ENCODE assay signal across 1 cellular context in the genomic region with DNA sequence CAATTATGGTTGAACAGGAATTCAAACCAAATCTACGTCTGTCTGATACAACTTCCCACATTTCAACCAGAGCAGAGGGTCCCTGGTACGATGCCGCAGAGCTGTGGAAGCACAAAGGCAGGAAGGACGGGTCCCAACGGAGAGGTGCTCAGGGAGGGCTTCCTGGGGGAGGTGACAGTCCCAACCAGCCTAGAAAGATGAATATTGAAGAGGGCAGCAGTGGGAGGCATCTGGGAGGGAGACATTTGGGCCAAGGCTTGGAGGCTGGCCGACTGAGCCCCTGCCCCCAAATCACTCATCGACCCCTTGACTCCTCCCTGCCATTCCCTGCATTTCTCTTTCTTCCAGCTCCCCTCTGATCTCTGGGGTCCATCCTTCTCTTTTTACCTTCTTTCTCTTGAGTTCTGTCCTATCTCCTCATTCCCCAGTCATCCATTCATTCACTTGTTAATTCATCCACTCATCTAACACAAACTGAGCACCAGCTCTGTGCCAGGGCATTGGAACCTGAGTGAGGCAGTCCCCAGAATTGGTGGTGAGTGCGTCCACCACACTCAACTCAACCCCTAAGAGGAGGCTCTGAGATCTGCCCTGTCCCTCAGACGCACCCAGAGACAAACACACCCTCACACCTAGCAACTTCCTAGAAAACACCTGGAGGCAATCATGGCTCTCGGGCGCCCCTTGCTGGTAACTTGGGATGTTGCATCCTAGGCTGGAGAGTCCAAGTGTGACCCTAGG.
TF ChIP-seq lines count a peak whose summit lies in the region.

No MANE protein-coding gene starts in this region.

TF ChIP-seq in K562, 482 proteins besides CTCF, POLR2A, EP300 and RAD21 (continued from another document and continues in another):
- TF ChIP-seq, protein P1, sequence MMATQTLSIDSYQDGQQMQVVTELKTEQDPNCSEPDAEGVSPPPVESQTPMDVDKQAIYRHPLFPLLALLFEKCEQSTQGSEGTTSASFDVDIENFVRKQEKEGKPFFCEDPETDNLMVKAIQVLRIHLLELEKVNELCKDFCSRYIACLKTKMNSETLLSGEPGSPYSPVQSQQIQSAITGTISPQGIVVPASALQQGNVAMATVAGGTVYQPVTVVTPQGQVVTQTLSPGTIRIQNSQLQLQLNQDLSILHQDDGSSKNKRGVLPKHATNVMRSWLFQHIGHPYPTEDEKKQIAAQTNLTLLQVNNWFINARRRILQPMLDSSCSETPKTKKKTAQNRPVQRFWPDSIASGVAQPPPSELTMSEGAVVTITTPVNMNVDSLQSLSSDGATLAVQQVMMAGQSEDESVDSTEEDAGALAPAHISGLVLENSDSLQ (IDR thresholded peaks at IDR 0.05): peak; percentile 79
- TF ChIP-seq FOXM1 (IDR thresholded peaks at IDR 0.05; ENCODE audit: low read depth): no peak
- no peak for TF ChIP-seq FOXM1 (CRISPR knock-in tag; IDR thresholded peaks at IDR 0.05; ENCODE audit: low read depth)
- TF ChIP-seq TCF3 (CRISPR knock-in tag; IDR thresholded peaks at IDR 0.05): peak; percentile 37; the same call in 1 of the 2 replicates
- peak; percentile 22; the same call in 1 of the 2 replicates for TF ChIP-seq SOX6 (IDR thresholded peaks at IDR 0.05)
- no peak for TF ChIP-seq CBFB (CRISPR knock-in tag; IDR thresholded peaks at IDR 0.05)
- no peak for TF ChIP-seq MIER1 (IDR thresholded peaks at IDR 0.05; ENCODE audit: low read depth)
- TF ChIP-seq, protein P2, sequence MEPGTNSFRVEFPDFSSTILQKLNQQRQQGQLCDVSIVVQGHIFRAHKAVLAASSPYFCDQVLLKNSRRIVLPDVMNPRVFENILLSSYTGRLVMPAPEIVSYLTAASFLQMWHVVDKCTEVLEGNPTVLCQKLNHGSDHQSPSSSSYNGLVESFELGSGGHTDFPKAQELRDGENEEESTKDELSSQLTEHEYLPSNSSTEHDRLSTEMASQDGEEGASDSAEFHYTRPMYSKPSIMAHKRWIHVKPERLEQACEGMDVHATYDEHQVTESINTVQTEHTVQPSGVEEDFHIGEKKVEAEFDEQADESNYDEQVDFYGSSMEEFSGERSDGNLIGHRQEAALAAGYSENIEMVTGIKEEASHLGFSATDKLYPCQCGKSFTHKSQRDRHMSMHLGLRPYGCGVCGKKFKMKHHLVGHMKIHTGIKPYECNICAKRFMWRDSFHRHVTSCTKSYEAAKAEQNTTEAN (CRISPR knock-in tag; IDR thresholded peaks at IDR 0.05): no peak
- 0 out of 2 replicates have a peak, but pooled peaks have one; percentile 28 for TF ChIP-seq ZBTB7A (IDR thresholded peaks at IDR 0.05; ENCODE audit: borderline replicate concordance, control insufficient read depth, low read depth, low read length)
- TF ChIP-seq, protein P3, sequence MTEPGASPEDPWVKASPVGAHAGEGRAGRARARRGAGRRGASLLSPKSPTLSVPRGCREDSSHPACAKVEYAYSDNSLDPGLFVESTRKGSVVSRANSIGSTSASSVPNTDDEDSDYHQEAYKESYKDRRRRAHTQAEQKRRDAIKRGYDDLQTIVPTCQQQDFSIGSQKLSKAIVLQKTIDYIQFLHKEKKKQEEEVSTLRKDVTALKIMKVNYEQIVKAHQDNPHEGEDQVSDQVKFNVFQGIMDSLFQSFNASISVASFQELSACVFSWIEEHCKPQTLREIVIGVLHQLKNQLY (CRISPR knock-in tag; conservative IDR thresholded peaks at IDR 0.05): no peak
- no peak for TF ChIP-seq MEF2A (IDR thresholded peaks at IDR 0.05; ENCODE audit: control insufficient read depth, low read depth, low read length)
- no peak for TF ChIP-seq MED1 (CRISPR knock-in tag; IDR thresholded peaks at IDR 0.05; ENCODE audit: borderline replicate concordance)
- TF ChIP-seq, protein P4, sequence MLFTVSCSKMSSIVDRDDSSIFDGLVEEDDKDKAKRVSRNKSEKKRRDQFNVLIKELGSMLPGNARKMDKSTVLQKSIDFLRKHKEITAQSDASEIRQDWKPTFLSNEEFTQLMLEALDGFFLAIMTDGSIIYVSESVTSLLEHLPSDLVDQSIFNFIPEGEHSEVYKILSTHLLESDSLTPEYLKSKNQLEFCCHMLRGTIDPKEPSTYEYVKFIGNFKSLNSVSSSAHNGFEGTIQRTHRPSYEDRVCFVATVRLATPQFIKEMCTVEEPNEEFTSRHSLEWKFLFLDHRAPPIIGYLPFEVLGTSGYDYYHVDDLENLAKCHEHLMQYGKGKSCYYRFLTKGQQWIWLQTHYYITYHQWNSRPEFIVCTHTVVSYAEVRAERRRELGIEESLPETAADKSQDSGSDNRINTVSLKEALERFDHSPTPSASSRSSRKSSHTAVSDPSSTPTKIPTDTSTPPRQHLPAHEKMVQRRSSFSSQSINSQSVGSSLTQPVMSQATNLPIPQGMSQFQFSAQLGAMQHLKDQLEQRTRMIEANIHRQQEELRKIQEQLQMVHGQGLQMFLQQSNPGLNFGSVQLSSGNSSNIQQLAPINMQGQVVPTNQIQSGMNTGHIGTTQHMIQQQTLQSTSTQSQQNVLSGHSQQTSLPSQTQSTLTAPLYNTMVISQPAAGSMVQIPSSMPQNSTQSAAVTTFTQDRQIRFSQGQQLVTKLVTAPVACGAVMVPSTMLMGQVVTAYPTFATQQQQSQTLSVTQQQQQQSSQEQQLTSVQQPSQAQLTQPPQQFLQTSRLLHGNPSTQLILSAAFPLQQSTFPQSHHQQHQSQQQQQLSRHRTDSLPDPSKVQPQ (CRISPR knock-in tag; IDR thresholded peaks at IDR 0.05; ENCODE audit: borderline replicate concordance): no peak
- no peak for TF ChIP-seq ZNF785 (CRISPR knock-in tag; IDR thresholded peaks at IDR 0.05)
- TF ChIP-seq MTA1 (IDR thresholded peaks at IDR 0.05; ENCODE audit: borderline replicate concordance): no peak
- no peak for TF ChIP-seq IRF2 (CRISPR knock-in tag; IDR thresholded peaks at IDR 0.05)
- TF ChIP-seq, protein P5, sequence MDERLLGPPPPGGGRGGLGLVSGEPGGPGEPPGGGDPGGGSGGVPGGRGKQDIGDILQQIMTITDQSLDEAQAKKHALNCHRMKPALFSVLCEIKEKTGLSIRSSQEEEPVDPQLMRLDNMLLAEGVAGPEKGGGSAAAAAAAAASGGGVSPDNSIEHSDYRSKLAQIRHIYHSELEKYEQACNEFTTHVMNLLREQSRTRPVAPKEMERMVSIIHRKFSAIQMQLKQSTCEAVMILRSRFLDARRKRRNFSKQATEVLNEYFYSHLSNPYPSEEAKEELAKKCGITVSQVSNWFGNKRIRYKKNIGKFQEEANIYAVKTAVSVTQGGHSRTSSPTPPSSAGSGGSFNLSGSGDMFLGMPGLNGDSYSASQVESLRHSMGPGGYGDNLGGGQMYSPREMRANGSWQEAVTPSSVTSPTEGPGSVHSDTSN (CRISPR knock-in tag; IDR thresholded peaks at IDR 0.05; ENCODE audit: low read depth): no peak
- TF ChIP-seq, protein P5 (tag; conservative IDR thresholded peaks at IDR 0.05; ENCODE audit: low read depth): no peak
- no peak for TF ChIP-seq ZNF232 (CRISPR knock-in tag; IDR thresholded peaks at IDR 0.05)
- TF ChIP-seq ZNF263 (CRISPR knock-in tag; IDR thresholded peaks at IDR 0.05; ENCODE audit: borderline replicate concordance): no peak
- no peak for TF ChIP-seq NFYB (IDR thresholded peaks at IDR 0.05; ENCODE audit: extremely low read depth, insufficient read length)
- TF ChIP-seq SMAD4 (CRISPR knock-in tag; conservative IDR thresholded peaks at IDR 0.05): 0 out of 2 replicates have a peak, but pooled peaks have one; percentile 34
- TF ChIP-seq EGR1 (conservative IDR thresholded peaks at IDR 0.05): no peak
- TF ChIP-seq JUNB (CRISPR knock-in tag; conservative IDR thresholded peaks at IDR 0.05): no peak
- TF ChIP-seq NR4A1 (CRISPR knock-in tag; IDR thresholded peaks at IDR 0.05): no peak
- no peak for TF ChIP-seq NR4A1 (tag; IDR thresholded peaks at IDR 0.05)
- TF ChIP-seq SETDB1 (IDR thresholded peaks at IDR 0.05; ENCODE audit: low read length): no peak
- TF ChIP-seq ESRRB (CRISPR knock-in tag; IDR thresholded peaks at IDR 0.05; ENCODE audit: borderline replicate concordance): no peak
- TF ChIP-seq ZNF764 (CRISPR knock-in tag; IDR thresholded peaks at IDR 0.05; ENCODE audit: low read depth): no peak
- TF ChIP-seq, protein P6, sequence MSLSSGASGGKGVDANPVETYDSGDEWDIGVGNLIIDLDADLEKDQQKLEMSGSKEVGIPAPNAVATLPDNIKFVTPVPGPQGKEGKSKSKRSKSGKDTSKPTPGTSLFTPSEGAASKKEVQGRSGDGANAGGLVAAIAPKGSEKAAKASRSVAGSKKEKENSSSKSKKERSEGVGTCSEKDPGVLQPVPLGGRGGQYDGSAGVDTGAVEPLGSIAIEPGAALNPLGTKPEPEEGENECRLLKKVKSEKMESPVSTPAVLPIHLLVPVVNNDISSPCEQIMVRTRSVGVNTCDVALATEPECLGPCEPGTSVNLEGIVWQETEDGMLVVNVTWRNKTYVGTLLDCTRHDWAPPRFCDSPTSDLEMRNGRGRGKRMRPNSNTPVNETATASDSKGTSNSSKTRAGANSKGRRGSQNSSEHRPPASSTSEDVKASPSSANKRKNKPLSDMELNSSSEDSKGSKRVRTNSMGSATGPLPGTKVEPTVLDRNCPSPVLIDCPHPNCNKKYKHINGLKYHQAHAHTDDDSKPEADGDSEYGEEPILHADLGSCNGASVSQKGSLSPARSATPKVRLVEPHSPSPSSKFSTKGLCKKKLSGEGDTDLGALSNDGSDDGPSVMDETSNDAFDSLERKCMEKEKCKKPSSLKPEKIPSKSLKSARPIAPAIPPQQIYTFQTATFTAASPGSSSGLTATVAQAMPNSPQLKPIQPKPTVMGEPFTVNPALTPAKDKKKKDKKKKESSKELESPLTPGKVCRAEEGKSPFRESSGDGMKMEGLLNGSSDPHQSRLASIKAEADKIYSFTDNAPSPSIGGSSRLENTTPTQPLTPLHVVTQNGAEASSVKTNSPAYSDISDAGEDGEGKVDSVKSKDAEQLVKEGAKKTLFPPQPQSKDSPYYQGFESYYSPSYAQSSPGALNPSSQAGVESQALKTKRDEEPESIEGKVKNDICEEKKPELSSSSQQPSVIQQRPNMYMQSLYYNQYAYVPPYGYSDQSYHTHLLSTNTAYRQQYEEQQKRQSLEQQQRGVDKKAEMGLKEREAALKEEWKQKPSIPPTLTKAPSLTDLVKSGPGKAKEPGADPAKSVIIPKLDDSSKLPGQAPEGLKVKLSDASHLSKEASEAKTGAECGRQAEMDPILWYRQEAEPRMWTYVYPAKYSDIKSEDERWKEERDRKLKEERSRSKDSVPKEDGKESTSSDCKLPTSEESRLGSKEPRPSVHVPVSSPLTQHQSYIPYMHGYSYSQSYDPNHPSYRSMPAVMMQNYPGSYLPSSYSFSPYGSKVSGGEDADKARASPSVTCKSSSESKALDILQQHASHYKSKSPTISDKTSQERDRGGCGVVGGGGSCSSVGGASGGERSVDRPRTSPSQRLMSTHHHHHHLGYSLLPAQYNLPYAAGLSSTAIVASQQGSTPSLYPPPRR (CRISPR knock-in tag; IDR thresholded peaks at IDR 0.05; ENCODE audit: borderline replicate concordance): no peak
- TF ChIP-seq, protein P7, sequence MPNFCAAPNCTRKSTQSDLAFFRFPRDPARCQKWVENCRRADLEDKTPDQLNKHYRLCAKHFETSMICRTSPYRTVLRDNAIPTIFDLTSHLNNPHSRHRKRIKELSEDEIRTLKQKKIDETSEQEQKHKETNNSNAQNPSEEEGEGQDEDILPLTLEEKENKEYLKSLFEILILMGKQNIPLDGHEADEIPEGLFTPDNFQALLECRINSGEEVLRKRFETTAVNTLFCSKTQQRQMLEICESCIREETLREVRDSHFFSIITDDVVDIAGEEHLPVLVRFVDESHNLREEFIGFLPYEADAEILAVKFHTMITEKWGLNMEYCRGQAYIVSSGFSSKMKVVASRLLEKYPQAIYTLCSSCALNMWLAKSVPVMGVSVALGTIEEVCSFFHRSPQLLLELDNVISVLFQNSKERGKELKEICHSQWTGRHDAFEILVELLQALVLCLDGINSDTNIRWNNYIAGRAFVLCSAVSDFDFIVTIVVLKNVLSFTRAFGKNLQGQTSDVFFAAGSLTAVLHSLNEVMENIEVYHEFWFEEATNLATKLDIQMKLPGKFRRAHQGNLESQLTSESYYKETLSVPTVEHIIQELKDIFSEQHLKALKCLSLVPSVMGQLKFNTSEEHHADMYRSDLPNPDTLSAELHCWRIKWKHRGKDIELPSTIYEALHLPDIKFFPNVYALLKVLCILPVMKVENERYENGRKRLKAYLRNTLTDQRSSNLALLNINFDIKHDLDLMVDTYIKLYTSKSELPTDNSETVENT (CRISPR knock-in tag; IDR thresholded peaks at IDR 0.05): no peak
- no peak for TF ChIP-seq STAT5B (CRISPR knock-in tag; IDR thresholded peaks at IDR 0.05)
- no peak for TF ChIP-seq NFIX (CRISPR knock-in tag; IDR thresholded peaks at IDR 0.05; ENCODE audit: low read depth)
- no peak for TF ChIP-seq CBX1 (IDR thresholded peaks at IDR 0.05; ENCODE audit: low read depth)
- peak; percentile 38 to 71; a peak in 2 of 4 replicates for TF ChIP-seq MAZ (CRISPR knock-in tag; conservative IDR thresholded peaks at IDR 0.05 in 1 of 2, IDR thresholded peaks at IDR 0.05 in 1 of 2)
- TF ChIP-seq MCM7 (IDR thresholded peaks at IDR 0.05): no peak
- TF ChIP-seq, protein P8, sequence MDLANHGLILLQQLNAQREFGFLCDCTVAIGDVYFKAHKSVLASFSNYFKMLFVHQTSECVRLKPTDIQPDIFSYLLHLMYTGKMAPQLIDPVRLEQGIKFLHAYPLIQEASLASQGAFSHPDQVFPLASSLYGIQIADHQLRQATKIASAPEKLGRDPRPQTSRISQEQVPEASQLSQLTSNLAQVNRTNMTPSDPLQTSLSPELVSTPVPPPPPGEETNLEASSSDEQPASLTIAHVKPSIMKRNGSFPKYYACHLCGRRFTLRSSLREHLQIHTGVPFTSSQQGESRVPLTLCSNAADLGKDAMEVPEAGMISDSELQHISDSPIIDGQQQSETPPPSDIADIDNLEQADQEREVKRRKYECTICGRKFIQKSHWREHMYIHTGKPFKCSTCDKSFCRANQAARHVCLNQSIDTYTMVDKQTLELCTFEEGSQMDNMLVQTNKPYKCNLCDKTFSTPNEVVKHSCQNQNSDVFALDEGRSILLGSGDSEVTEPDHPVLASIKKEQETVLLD (IDR thresholded peaks at IDR 0.05): no peak
- TF ChIP-seq SAP30 (IDR thresholded peaks at IDR 0.05; ENCODE audit: borderline replicate concordance, insufficient read depth, low read depth, low read length, poor library complexity, severe bottlenecking): no peak
- TF ChIP-seq TSC22D4 (tag; IDR thresholded peaks at IDR 0.05): no peak
- no peak for TF ChIP-seq ZNF584 (CRISPR knock-in tag; IDR thresholded peaks at IDR 0.05; ENCODE audit: low read depth)
- no peak for TF ChIP-seq PPARD (CRISPR knock-in tag; IDR thresholded peaks at IDR 0.05)
- no peak for TF ChIP-seq ERF (CRISPR knock-in tag; IDR thresholded peaks at IDR 0.05)
- no peak for TF ChIP-seq KDM4B (IDR thresholded peaks at IDR 0.05; ENCODE audit: borderline replicate concordance in 2 of 2, low read depth in 1 of 2)
- 0 out of 2 replicates have a peak, but pooled peaks have one; percentile 24 for TF ChIP-seq ETV1 (tag; conservative IDR thresholded peaks at IDR 0.05; ENCODE audit: low read depth)
- no peak for TF ChIP-seq MEIS2 (IDR thresholded peaks at IDR 0.05; ENCODE audit: partially characterized antibody)
- TF ChIP-seq GTF2E2 (tag; IDR thresholded peaks at IDR 0.05): no peak
- TF ChIP-seq ZNF696 (CRISPR knock-in tag; conservative IDR thresholded peaks at IDR 0.05): no peak
- TF ChIP-seq HEY1 (CRISPR knock-in tag; IDR thresholded peaks at IDR 0.05; ENCODE audit: borderline replicate concordance): no peak
